Comparison of ENCODE assay signal across 14 cellular contexts in genomic region chr20:2984956-2985661, GRCh38. TPM values are rescaled to one million over a fixed set of nuclear protein-coding genes. Genes with fewer than 3 reads are reported as not detected.
DNase-seq lines count a peak whose midpoint lies in the region; ATAC-seq and TF ChIP-seq lines count a peak whose summit lies in the region.
"Had no signal": no experiment of that assay in that cellular context is flagged by ENCODE, and none has a peak within 500 bp of the region (broad histone marks: within the 10 kb centered on the region; RNA-seq: fewer than 3 reads in every experiment).

No MANE protein-coding gene starts in this region.

- in situ Hi-C loops in GM23248 (cut with MboI), result no loop called here

- H3K9me3 ChIP-seq in GM23248 (ENCODE audit: low read depth), result no peaks in the 10 kb centered on the region
- no peaks in the 10 kb centered on the region for H3K9me3 ChIP-seq in adipocyte (ENCODE audit: control insufficient read depth, low read length)
- no peaks in the 10 kb centered on the region for H3K9me3 ChIP-seq in left lung
- H3K9me3 ChIP-seq: HAP-1, heart left ventricle, pancreas, SJSA1 had no signal

- peaks cover 30 to 31% of the 10 kb centered on the region in 2 donors for H3K36me3 Mint-ChIP-seq in CD14-positive monocyte
- peaks cover 24% of the 10 kb centered on the region for H3K36me3 Mint-ChIP-seq in type B pancreatic cell
- H3K36me3 Mint-ChIP-seq in naive thymus-derived CD8-positive, alpha-beta T cell, result peaks cover 0 to 46% (median 19%) of the 10 kb centered on the region in 3 donors

- H3K4me1 ChIP-seq in GM23248 (ENCODE audit: insufficient read depth) (peaks cover 31% of the 10 kb centered on the region), adipocyte (ENCODE audit: control insufficient read depth, insufficient read depth, low read length) (peaks cover 36% of the 10 kb centered on the region), left lung (peaks cover 0 to 34% of the 10 kb centered on the region in 2 donors)
- H3K4me1 ChIP-seq: HAP-1, pancreas, SJSA1 had no signal

- no peaks in the 10 kb centered on the region for H4K20me1 ChIP-seq in GM23248 (ENCODE audit: insufficient read depth)

- H3K4me3 Mint-ChIP-seq in CD14-positive monocyte (no peak overlapping the region), type B pancreatic cell (no peak overlapping the region)
- H3K4me3 Mint-ChIP-seq in naive thymus-derived CD8-positive, alpha-beta T cell, result no peak overlapping the region

- H3K4me1 Mint-ChIP-seq in CD14-positive monocyte (peaks cover 9% of the 10 kb centered on the region), type B pancreatic cell (ENCODE audit: unreplicated experiment) (no peaks in the 10 kb centered on the region)
- H3K4me1 Mint-ChIP-seq in naive thymus-derived CD8-positive, alpha-beta T cell, result peaks cover 0 to 11% (median 6%) of the 10 kb centered on the region in 4 donors

- peak overlapping the region; percentile 52 for H3K4me2 ChIP-seq in GM23248 (ENCODE audit: unreplicated experiment)

- H2AFZ ChIP-seq in GM23248, result no peak overlapping the region

- DNase-seq in AG20443 (ENCODE audit: low spot score) (peak; percentile 74), GM23248 (peak; percentile 83), adipocyte (ENCODE audit: low read depth) (peak; percentile 43), left lung (no peak), CD14-positive monocyte (ENCODE audit: low spot score) (no peak), type B pancreatic cell (ENCODE audit: extremely low spot score, unreplicated experiment) (no peak), GDM1 (lab: John Stamatoyannopoulos, UW) (no peak)
- no peak for DNase-seq in naive thymus-derived CD8-positive, alpha-beta T cell
- DNase-seq: activated gamma-delta T cell treated with Interleukin-2 at 50 U/mL for 16 hours, pancreas had no signal

- H3K4me3 ChIP-seq in GM23248 (no peak overlapping the region), adipocyte (ENCODE audit: low read length) (peak overlapping the region; percentile 10), left lung (no peak overlapping the region)
- H3K4me3 ChIP-seq: HAP-1, heart left ventricle, pancreas, SJSA1 had no signal

- H3K9me3 Mint-ChIP-seq in CD14-positive monocyte, result peaks cover 0 to 2% (median 0%) of the 10 kb centered on the region in 7 donors
- no peaks in the 10 kb centered on the region for H3K9me3 Mint-ChIP-seq in type B pancreatic cell
- H3K9me3 Mint-ChIP-seq in naive thymus-derived CD8-positive, alpha-beta T cell, result no peaks in the 10 kb centered on the region

- TF ChIP-seq CTCF in left lung (IDR thresholded peaks at IDR 0.05) (no peak), CD14-positive monocyte (IDR thresholded peaks at IDR 0.05) (no peak), type B pancreatic cell (conservative IDR thresholded peaks at IDR 0.05) (no peak)

- H3K9ac ChIP-seq in GM23248, result peak overlapping the region; percentile 22; the same call in 1 of the 2 replicates
- no peak overlapping the region for H3K9ac ChIP-seq in adipocyte (ENCODE audit: low read length)

- POLR2A ChIA-PET in naive thymus-derived CD8-positive, alpha-beta T cell (lab: Charles Lee), result no interaction called here

- H3K27me3 ChIP-seq in GM23248 (replicated peaks; ENCODE audit: insufficient read depth) (no peaks in the 10 kb centered on the region), adipocyte (replicated peaks; ENCODE audit: control insufficient read depth, insufficient read depth, low read length) (no peaks in the 10 kb centered on the region), left lung (no peaks in the 10 kb centered on the region)
- H3K27me3 ChIP-seq: heart left ventricle, pancreas, SJSA1 had no signal

- intact Hi-C loops in left lung (cut with DNase I) (loop anchor here in 1 of 2 donors (10.0 kb wide), 1 partner anchor 110 kb away; the partner anchor contains the start of gene PTPRA), CD14-positive monocyte (cut with micrococcal nuclease) (loop anchor here in 1 of 2 donors (10.0 kb wide), 1 partner anchor 110 kb away; the partner anchor contains the start of gene PTPRA)

- H3F3A ChIP-seq in GM23248 (ENCODE audit: insufficient read depth), result peaks cover 32% of the 10 kb centered on the region

- H3K79me2 ChIP-seq in GM23248 (ENCODE audit: insufficient read depth), result peaks cover 13% of the 10 kb centered on the region; the same call in 1 of the 2 replicates

- H3K27me3 Mint-ChIP-seq in CD14-positive monocyte (ENCODE audit: low read depth in 3 of 3), result no peaks in the 10 kb centered on the region
- peaks cover 4% of the 10 kb centered on the region for H3K27me3 Mint-ChIP-seq in type B pancreatic cell
- H3K27me3 Mint-ChIP-seq in naive thymus-derived CD8-positive, alpha-beta T cell, result no peaks in the 10 kb centered on the region

- H3K27ac Mint-ChIP-seq in CD14-positive monocyte (no peak overlapping the region), type B pancreatic cell (no peak overlapping the region)
- H3K27ac Mint-ChIP-seq in naive thymus-derived CD8-positive, alpha-beta T cell, result no peak overlapping the region

- no peaks in the 10 kb centered on the region for H3K9me2 ChIP-seq in GM23248 (ENCODE audit: insufficient read depth)

- ATAC-seq in left lung, result peak; percentile 32
- no peak for ATAC-seq in naive thymus-derived CD8-positive, alpha-beta T cell

- H3K36me3 ChIP-seq in GM23248 (ENCODE audit: low read depth), result 0 out of 2 replicates have a peak, but pooled peaks cover 9% of the 10 kb centered on the region
- peaks cover 34% of the 10 kb centered on the region for H3K36me3 ChIP-seq in adipocyte (ENCODE audit: control insufficient read depth, insufficient read depth, low read length, severe bottlenecking)
- peaks cover 0 to 32% of the 10 kb centered on the region in 2 donors for H3K36me3 ChIP-seq in left lung

- WGBS in GM23248 (ENCODE audit: low coverage in 1 of 2, low lambda C conversion rate in 2 of 2, missing lambda C conversion rate in 2 of 2), 2 experiments, result 77 to 78% methylated on average over 6 of the region's 6 CpGs

- H3K27ac ChIP-seq in GM23248, result peak overlapping the region; percentile 86
- H3K27ac ChIP-seq in left lung, result no peak overlapping the region
- H3K27ac ChIP-seq: pancreas, SJSA1 had no signal

RNA-seq across cellular contexts. Expression of gene GNRH2, which starts 58.3 kb away (rescaled TPM):
- total RNA-seq in GM23248 (2014; rRNA removed; shearing (Covaris generic)), result not detected in 2 replicates
- polyA plus RNA-seq in GM23248 (2016; fragmentation: Nextera tagmentation; extraction: Ambion mirVana) (not detected in 2 replicates), CD14-positive monocyte (not detected)
- total RNA-seq in left lung (under 1 TPM in 1 of 2 donors, not detected in 1; 0.63 TPM), type B pancreatic cell (ENCODE audit: low replicate concordance) (0.99 and 2.3 TPM in 2 replicates)
- total RNA-seq in naive thymus-derived CD8-positive, alpha-beta T cell, result 1 to 10 TPM; 1.5 to 1.9 TPM
- polyA plus RNA-seq in naive thymus-derived CD8-positive, alpha-beta T cell, result not detected
- total RNA-seq: pancreas, SJSA1, subcutaneous adipose tissue had no signal
- polyA plus RNA-seq: heart left ventricle, pancreas had no signal

Comparison
In these comparisons a context has a peak if more than half of its experiments do, and no peak if none do; other contexts are left out.
1. DNase-seq: peak in AG20443 (single experiment), GM23248 (single experiment) and adipocyte (single experiment); none in left lung (0 of 2), CD14-positive monocyte (single experiment), type B pancreatic cell (single experiment), naive thymus-derived CD8-positive, alpha-beta T cell (0 of 10) and GDM1 (single experiment).